Comparison of ENCODE assay signal across 36 cellular contexts in genomic region chr15:95837605-95838004, GRCh38.
"Had no signal": no experiment of that assay in that cellular context is flagged by ENCODE, and none has a peak within 500 bp of the region (broad histone marks: within the 10 kb centered on the region; RNA-seq: fewer than 3 reads in every experiment).

No MANE protein-coding gene starts in this region.

- H3K27ac Mint-ChIP-seq: activated B cell treated with CpG ODN at 0.5 μM for 24 hours; activated CD4-positive, alpha-beta memory T cell treated with anti-CD3 and anti-CD28 coated beads for 36 hours; activated CD4-positive, alpha-beta T cell treated with anti-CD3 and anti-CD28 coated beads, Interleukin-2, amount 10 ng/mL, durations not matched to agents 24 days and 14 days; activated CD8-positive, alpha-beta T cell treated with anti-CD3 and anti-CD28 coated beads for 36 hours; activated naive CD4-positive, alpha-beta T cell treated with anti-CD3 and anti-CD28 coated beads for 36 hours; activated naive CD4-positive, alpha-beta T cell treated with anti-CD3 and anti-CD28 coated beads, Interleukin-2, amount 50 U/mL, for 72 hours; activated naive CD8-positive, alpha-beta T cell treated with anti-CD3 and anti-CD28 coated beads for 36 hours; activated T-cell treated with anti-CD3 and anti-CD28 coated beads, Interleukin-2, amount 50 U/mL, for 72 hours; activated T-helper 1 cell treated with anti-CD3 and anti-CD28 coated beads, Interleukin-12 subunit alpha, Interleukin-12 subunit beta, Interleukin-2, Interleukin-4 antibody, amounts not matched to agents 30 ng/mL and 10 ng/mL and 1 ng/mL, durations not matched to agents 14 hours and 24 hours and 36 hours; activated T-helper 17 cell treated with anti-CD3 and anti-CD28 coated beads, Interleukin-2, amount 50 U/mL, for 72 hours; T-helper 1 cell treated with Interleukin-12 subunit alpha and Interleukin-12 subunit beta and Interleukin-4 antibody, amounts not matched to agents 30 μg/mL and 1 μg/mL, for 36 hours; T-helper 2 cell treated with Interferon-gamma antibody and Interleukin-4, amounts not matched to agents 5 μg/mL and 100 μg/mL, for 36 hours had no signal

- H3K27me3 Mint-ChIP-seq: activated B cell treated with CpG ODN at 0.5 μM for 24 hours; activated CD4-positive, alpha-beta memory T cell treated with anti-CD3 and anti-CD28 coated beads for 36 hours; activated CD8-positive, alpha-beta T cell treated with anti-CD3 and anti-CD28 coated beads for 36 hours; activated naive CD8-positive, alpha-beta T cell treated with anti-CD3 and anti-CD28 coated beads for 36 hours; activated T-helper 17 cell treated with anti-CD3 and anti-CD28 coated beads, Interleukin-2, amount 50 U/mL, for 72 hours had no signal

- H3K4me3 Mint-ChIP-seq: activated B cell treated with CpG ODN at 0.5 μM for 24 hours; activated CD4-positive, alpha-beta memory T cell treated with anti-CD3 and anti-CD28 coated beads for 36 hours; activated CD4-positive, alpha-beta T cell treated with anti-CD3 and anti-CD28 coated beads, Interleukin-2, amount 10 ng/mL, durations not matched to agents 24 days and 14 days; activated CD8-positive, alpha-beta T cell treated with anti-CD3 and anti-CD28 coated beads for 36 hours; activated naive CD4-positive, alpha-beta T cell treated with anti-CD3 and anti-CD28 coated beads for 36 hours; activated naive CD8-positive, alpha-beta T cell treated with anti-CD3 and anti-CD28 coated beads for 36 hours; activated T-cell treated with anti-CD3 and anti-CD28 coated beads, Interleukin-2, amount 50 U/mL, for 4 hours; activated T-cell treated with anti-CD3 and anti-CD28 coated beads, Interleukin-2, amount 50 U/mL, for 72 hours; activated T-helper 1 cell treated with anti-CD3 and anti-CD28 coated beads, Interleukin-12 subunit alpha, Interleukin-12 subunit beta, Interleukin-2, Interleukin-4 antibody, amounts not matched to agents 30 ng/mL and 10 ng/mL and 1 ng/mL, durations not matched to agents 14 hours and 24 hours and 36 hours; activated T-helper 17 cell treated with anti-CD3 and anti-CD28 coated beads, Interleukin-2, amount 50 U/mL, for 72 hours; T-helper 1 cell treated with Interleukin-12 subunit alpha and Interleukin-12 subunit beta and Interleukin-4 antibody, amounts not matched to agents 30 μg/mL and 1 μg/mL, for 36 hours; T-helper 2 cell treated with Interferon-gamma antibody and Interleukin-4, amounts not matched to agents 5 μg/mL and 100 μg/mL, for 36 hours had no signal

- H3K36me3 ChIP-seq: adrenal gland, brain microvascular endothelial cell, breast epithelium had no signal

- DNase-seq: activated B cell treated with CpG ODN at 0.5 μM for 24 hours; activated CD4-positive, alpha-beta memory T cell treated with anti-CD3 and anti-CD28 coated beads for 36 hours; activated CD4-positive, alpha-beta T cell treated with anti-CD3 and anti-CD28 coated beads for 4 hours; activated CD4-positive, alpha-beta T cell treated with anti-CD3 and anti-CD28 coated beads, Interleukin-2, amount 10 ng/mL, durations not matched to agents 24 days and 14 days; activated CD4-positive, alpha-beta T cell treated with anti-CD3 and anti-CD28 coated beads, Interleukin-2, amount 50 U/mL, for 1 hour; activated CD4-positive, alpha-beta T cell treated with anti-CD3 and anti-CD28 coated beads, Interleukin-2, amount 50 U/mL, for 4 hours; activated CD4-positive, CD25-positive, alpha-beta regulatory T cell treated with anti-CD3 and anti-CD28 coated beads, Interleukin-2, amount 50 U/mL, for 72 hours; activated CD8-positive, alpha-beta memory T cell treated with anti-CD3 and anti-CD28 coated beads, Interleukin-2, amount 50 U/mL, for 4 hours; activated CD8-positive, alpha-beta T cell treated with anti-CD3 and anti-CD28 coated beads for 36 hours; activated effector memory CD4-positive, alpha-beta T cell treated with anti-CD3 and anti-CD28 coated beads, Interleukin-2, amount 50 U/mL, for 16 hours; activated gamma-delta T cell treated with Interleukin-2 at 50 U/mL for 16 hours; activated naive CD4-positive, alpha-beta T cell; activated naive CD4-positive, alpha-beta T cell treated with anti-CD3 and anti-CD28 coated beads for 36 hours; activated naive CD4-positive, alpha-beta T cell treated with anti-CD3 and anti-CD28 coated beads, Interleukin-2, amount 50 U/mL, for 16 hours; activated naive CD8-positive, alpha-beta T cell treated with anti-CD3 and anti-CD28 coated beads for 36 hours; activated T-cell treated with anti-CD3 and anti-CD28 coated beads for 4 hours; activated T-cell treated with anti-CD3 and anti-CD28 coated beads, Interleukin-2, amount 50 U/mL, for 1 hour; activated T-cell treated with anti-CD3 and anti-CD28 coated beads, Interleukin-2, amount 50 U/mL, for 4 hours; activated T-cell treated with anti-CD3 and anti-CD28 coated beads, Interleukin-2, amount 50 U/mL, for 72 hours; adrenal gland; amniotic stem cell; aorta; body of pancreas; brain microvascular endothelial cell; central memory CD4-positive, alpha-beta T cell; T-helper 2 cell; T-helper 9 cell had no signal

- H3K9me3 Mint-ChIP-seq: activated CD4-positive, alpha-beta memory T cell treated with anti-CD3 and anti-CD28 coated beads for 36 hours; activated CD4-positive, alpha-beta T cell treated with anti-CD3 and anti-CD28 coated beads, Interleukin-2, amount 10 ng/mL, durations not matched to agents 24 days and 14 days; activated CD8-positive, alpha-beta T cell treated with anti-CD3 and anti-CD28 coated beads for 36 hours; activated naive CD4-positive, alpha-beta T cell treated with anti-CD3 and anti-CD28 coated beads for 36 hours; activated naive CD4-positive, alpha-beta T cell treated with anti-CD3 and anti-CD28 coated beads, Interleukin-2, amount 50 U/mL, for 72 hours; activated naive CD8-positive, alpha-beta T cell treated with anti-CD3 and anti-CD28 coated beads for 36 hours; activated T-cell treated with anti-CD3 and anti-CD28 coated beads, Interleukin-2, amount 50 U/mL, for 4 hours; activated T-cell treated with anti-CD3 and anti-CD28 coated beads, Interleukin-2, amount 50 U/mL, for 72 hours; activated T-helper 1 cell treated with anti-CD3 and anti-CD28 coated beads, Interleukin-12 subunit alpha, Interleukin-12 subunit beta, Interleukin-2, Interleukin-4 antibody, amounts not matched to agents 30 ng/mL and 10 ng/mL and 1 ng/mL, durations not matched to agents 14 hours and 24 hours and 36 hours; activated T-helper 17 cell treated with anti-CD3 and anti-CD28 coated beads, Interleukin-2, amount 50 U/mL, for 72 hours had no signal

- H3K27me3 ChIP-seq: adrenal gland, body of pancreas, brain microvascular endothelial cell, breast epithelium had no signal

- H3K4me3 ChIP-seq: adrenal gland, body of pancreas, breast epithelium had no signal

- H3K36me3 Mint-ChIP-seq: activated CD4-positive, alpha-beta memory T cell treated with anti-CD3 and anti-CD28 coated beads for 36 hours; activated naive CD4-positive, alpha-beta T cell treated with anti-CD3 and anti-CD28 coated beads, Interleukin-2, amount 50 U/mL, for 72 hours; activated naive CD8-positive, alpha-beta T cell treated with anti-CD3 and anti-CD28 coated beads for 36 hours had no signal

- H3K4me1 Mint-ChIP-seq: activated B cell treated with CpG ODN at 0.5 μM for 24 hours; activated T-helper 17 cell treated with anti-CD3 and anti-CD28 coated beads, Interleukin-2, amount 50 U/mL, for 72 hours had no signal

- H3K9me3 ChIP-seq: adrenal gland, body of pancreas, breast epithelium had no signal

- H3K27ac ChIP-seq: adrenal gland, body of pancreas, brain microvascular endothelial cell, breast epithelium, VCaP had no signal

- H3K4me1 ChIP-seq: adrenal gland, body of pancreas, breast epithelium had no signal

- ATAC-seq: activated CD8-positive, alpha-beta T cell treated with anti-CD3 and anti-CD28 coated beads for 36 hours; activated naive CD4-positive, alpha-beta T cell treated with anti-CD3 and anti-CD28 coated beads, Interleukin-2, amount 50 U/mL, for 72 hours; activated T-cell treated with anti-CD3 and anti-CD28 coated beads, Interleukin-2, amount 50 U/mL, for 4 hours; activated T-cell treated with anti-CD3 and anti-CD28 coated beads, Interleukin-2, amount 50 U/mL, for 72 hours; activated T-helper 17 cell treated with anti-CD3 and anti-CD28 coated beads, Interleukin-2, amount 50 U/mL, for 72 hours; body of pancreas had no signal

- FAIRE-seq: astrocyte, TTC549 had no signal
